In genomic region chr7:150936018-150936417, GRCh38 we compare ENCODE assay signal across 23 cellular contexts. TPM values are rescaled to one million over a fixed set of nuclear protein-coding genes. Genes with fewer than 3 reads are reported as not detected.
DNase-seq lines count a peak whose midpoint lies in the region; FAIRE-seq and TF ChIP-seq lines count a peak whose summit lies in the region.
"Had no signal": no experiment of that assay in that cellular context is flagged by ENCODE, and none has a peak within 500 bp of the region (broad histone marks: within the 10 kb centered on the region; RNA-seq: fewer than 3 reads in every experiment).

No MANE protein-coding gene starts in this region.

- H3K9me3 ChIP-seq in MM.1S (replicated peaks; ENCODE audit: insufficient read depth, low read length) (no peaks in the 10 kb centered on the region), kidney (ENCODE audit: control insufficient read depth in 1 of 2, low read length in 2 of 2) (no peaks in the 10 kb centered on the region)
- H3K9me3 ChIP-seq: SJSA1 had no signal

- intact Hi-C loops in kidney (cut with DNase I) (no loop called here), posterior vena cava (cut with DNase I) (no loop called here)

- H3K27ac ChIP-seq in MM.1S (ENCODE audit: low read length) (no peak overlapping the region), kidney (ENCODE audit: low read depth in 2 of 2, low read length in 2 of 2) (no peak overlapping the region)
- H3K27ac ChIP-seq: SJSA1 had no signal

- no peaks in the 10 kb centered on the region for H3K79me2 ChIP-seq in MM.1S (ENCODE audit: low read length)

- H3K4me2 ChIP-seq in MM.1S (ENCODE audit: low read depth, low read length), result peak overlapping the region; percentile 6; the same call in 1 of the 2 replicates

- H3K27me3 ChIP-seq in MM.1S (replicated peaks; ENCODE audit: insufficient read depth, low read length), result peaks cover 3% of the 10 kb centered on the region; the same call in 1 of the 2 replicates

- DNase-seq in activated effector memory CD4-positive, alpha-beta T cell treated with anti-CD3 and anti-CD28 coated beads, Interleukin-2, amount 50 U/mL, for 16 hours, result peak; percentile 33
- DNase-seq in activated effector memory CD4-positive, alpha-beta T cell treated with Interleukin-2 at 50 U/mL for 16 hours, result no peak
- DNase-seq in MM.1S, result no peak
- peak; percentile 18 for DNase-seq in kidney
- peak; percentile 53 for DNase-seq in posterior vena cava (ENCODE audit: low spot score)
- no peak for DNase-seq in SIG-M5 treated with dmso at 0.1 percent for 504 hours (lab: John Stamatoyannopoulos, UW; ENCODE audit: unreplicated experiment)
- DNase-seq in GM03348 (ENCODE audit: low spot score), result no peak
- DNase-seq: DMS53, EL, GF-D8, IMR-90, MV-4-11, NCI-H1105 treated with DMSO at 0.1 percent for 48 hours, NCI-H2029 treated with DMSO at 0.1 percent for 48 hours, NCI-H2171, NCI-H345, NCI-H524, NCI-H774 had no signal

- FAIRE-seq in kidney (lab: Jason Lieb, UNC), result no peak
- FAIRE-seq: D721Med, GM19239, H54 had no signal

- no peaks in the 10 kb centered on the region for H4K20me1 ChIP-seq in MM.1S (ENCODE audit: insufficient read depth, low read length)

- H3K36me3 ChIP-seq in MM.1S (replicated peaks; ENCODE audit: insufficient read depth, low read length) (no peaks in the 10 kb centered on the region), kidney (ENCODE audit: control insufficient read depth in 1 of 2, insufficient read depth in 2 of 2, low read length in 2 of 2) (no peaks in the 10 kb centered on the region)
- H3K36me3 ChIP-seq: SJSA1 had no signal

- H3K9ac ChIP-seq in MM.1S (ENCODE audit: low read length) (no peak overlapping the region), kidney (ENCODE audit: low read length in 2 of 2) (no peak overlapping the region)

- no peaks in the 10 kb centered on the region for H3K4me1 ChIP-seq in MM.1S (ENCODE audit: low read length)
- H3K4me1 ChIP-seq in kidney (ENCODE audit: control insufficient read depth in 1 of 2, insufficient read depth in 1 of 2, low read depth in 1 of 2, low read length in 2 of 2), result no peaks in the 10 kb centered on the region
- H3K4me1 ChIP-seq: SJSA1 had no signal

- H3K4me3 ChIP-seq in MM.1S (ENCODE audit: low read length) (no peak overlapping the region), kidney (ENCODE audit: low read length in 2 of 2) (no peak overlapping the region)
- H3K4me3 ChIP-seq: SJSA1 had no signal

- peaks cover 3% of the 10 kb centered on the region; the same call in 1 of the 2 replicates for H3F3A ChIP-seq in MM.1S (ENCODE audit: insufficient read depth, low read length)

- H3K9me2 ChIP-seq in MM.1S (replicated peaks; ENCODE audit: insufficient read depth, low read length), result no peaks in the 10 kb centered on the region

- TF ChIP-seq CTCF in MM.1S (IDR thresholded peaks at IDR 0.05; ENCODE audit: low read length) (no peak), kidney (IDR thresholded peaks at IDR 0.05; ENCODE audit: borderline replicate concordance, extremely low read depth, insufficient read depth) (no peak)

- H2AFZ ChIP-seq in MM.1S (ENCODE audit: low read length), result no peak overlapping the region

RNA-seq across cellular contexts. Expression of gene KCNH2, which starts 42.1 kb away (rescaled TPM):
- total RNA-seq in kidney (1.3 TPM), posterior vena cava (10 to 100 TPM; 27.3 to 37.3 TPM)
- 1.5 TPM for polyA plus RNA-seq in kidney (ENCODE audit: insufficient read depth, low read depth, low replicate concordance)
- total RNA-seq: SJSA1 had no signal
- polyA plus RNA-seq: CD14-positive monocyte had no signal

RNA-seq across cellular contexts. Expression of gene NOS3, which starts 54.8 kb away (rescaled TPM):
- total RNA-seq in kidney (51.7 TPM), posterior vena cava (10 to 100 TPM; 27.9 to 71.8 TPM)
- polyA plus RNA-seq in kidney (ENCODE audit: insufficient read depth, low read depth, low replicate concordance), result 9.3 TPM
- total RNA-seq: SJSA1 had no signal

Comparison
In these comparisons a context has a peak if more than half of its experiments do, and no peak if none do; other contexts are left out.
1. DNase-seq: peak in activated effector memory CD4-positive, alpha-beta T cell treated with anti-CD3 and anti-CD28 coated beads, Interleukin-2, amount 50 U/mL, for 16 hours (single experiment), kidney (single experiment) and posterior vena cava (single experiment); none in activated effector memory CD4-positive, alpha-beta T cell treated with Interleukin-2 at 50 U/mL for 16 hours (single experiment), MM.1S (single experiment), SIG-M5 treated with dmso at 0.1 percent for 504 hours (single experiment) and GM03348 (single experiment).
2. RNA of gene KCNH2, which starts 42.1 kb away (total RNA-seq): 27.3 to 37.3 TPM in posterior vena cava; 1.3 TPM in kidney (single experiment); every median in the first group is over 10 times any median in the second.